14 cellular contexts compared by ENCODE assay signal in genomic region chr17:1241904-1242303, GRCh38. TPM values are rescaled to one million over a fixed set of nuclear protein-coding genes. Genes with fewer than 3 reads are reported as not detected.
DNase-seq lines count a peak whose midpoint lies in the region; ATAC-seq, FAIRE-seq and TF ChIP-seq lines count a peak whose summit lies in the region.
"Had no signal": no experiment of that assay in that cellular context is flagged by ENCODE, and none has a peak within 500 bp of the region (broad histone marks: within the 10 kb centered on the region; RNA-seq: fewer than 3 reads in every experiment).

No MANE protein-coding gene starts in this region.

- H3K4me3 ChIP-seq in HEK293 (ENCODE audit: low read depth, low read length) (no peak overlapping the region), astrocyte of the cerebellum (ENCODE audit: low read depth, low read length) (no peak overlapping the region), pancreas (no peak overlapping the region), stomach (no peak overlapping the region)
- H3K4me3 ChIP-seq: thyroid gland had no signal

- H3K4me1 ChIP-seq in HEK293 (ENCODE audit: control insufficient read depth, insufficient read depth, low read length) (no peaks in the 10 kb centered on the region), pancreas (no peaks in the 10 kb centered on the region), stomach (no peaks in the 10 kb centered on the region)
- H3K4me1 ChIP-seq: thyroid gland had no signal

- no peak for TF ChIP-seq CTCF in HEK293 (tag by site-specific recombination; IDR thresholded peaks at IDR 0.05)
- no peak for TF ChIP-seq CTCF in astrocyte of the cerebellum (IDR thresholded peaks at IDR 0.05; ENCODE audit: low read depth, low read length, missing control alignments)
- TF ChIP-seq CTCF in pancreas (IDR thresholded peaks at IDR 0.05), result no peak
- TF ChIP-seq CTCF in stomach (IDR thresholded peaks at IDR 0.05), result no peak

- TF ChIP-seq EP300 in stomach (IDR thresholded peaks at IDR 0.05), result no peak

- in situ Hi-C loops in astrocyte of the cerebellum (cut with HindIII; ENCODE audit: low sequenced_read_pairs), result no loop called here

- no peak for TF ChIP-seq POLR2A in stomach (IDR thresholded peaks at IDR 0.05)

- peak; percentile 77 to 84 (median 80) for ATAC-seq in pancreas
- ATAC-seq in GM19467 (IDR thresholded peaks at IDR 0.05; ENCODE audit: unreplicated experiment), result no peak

- intact Hi-C loops in pancreas (cut with DNase I), result no loop called here
- intact Hi-C loops in stomach (cut with DNase I; ENCODE audit: low total_unique reads), result no loop called here

- no peak overlapping the region for H3K27ac ChIP-seq in HEK293 (ENCODE audit: extremely low read depth, low read depth, low read length)
- peak overlapping the region in 1 of 4 donors; percentile 8 for H3K27ac ChIP-seq in pancreas
- no peak overlapping the region for H3K27ac ChIP-seq in stomach
- H3K27ac ChIP-seq: thyroid gland had no signal

- no peak for FAIRE-seq in pancreas (lab: Jason Lieb, UNC)
- FAIRE-seq: islet of Langerhans had no signal

- DNase-seq in NCI-H2081 (lab: John Stamatoyannopoulos, UW), result peak; percentile 33 to 76
- DNase-seq in astrocyte of the cerebellum (ENCODE audit: low read depth), result peak; percentile 42
- peak in 1 of 6 donors; percentile 47 for DNase-seq in pancreas
- DNase-seq in stomach, result no peak
- DNase-seq in GM19238 (ENCODE audit: insufficient read length, low spot score), result no peak
- DNase-seq in stimulated activated CD4-positive, alpha-beta T cell treated with anti-CD3 and anti-CD28 coated beads, Interleukin-15, amount 100 ng/mL, for 24 hours, result no peak
- DNase-seq: DMS79, Karpas-422, thyroid gland had no signal

- POLR2A ChIA-PET in HEK293 (lab: Yijun Ruan, JAX), result no interaction called here

- CTCF ChIA-PET in HEK293 (lab: Yijun Ruan, JAX), result no interaction called here

- H3K27me3 ChIP-seq in pancreas (no peaks in the 10 kb centered on the region), stomach (peaks cover 0 to 31% (median 0%) of the 10 kb centered on the region in 3 donors)
- H3K27me3 ChIP-seq: thyroid gland had no signal

- WGBS in pancreas, 2 donors, result 22 to 30% methylated on average over 10 of the region's 10 CpGs
- WGBS in stomach, 5 donors, result 36 to 48% (median 44%) methylated on average over 10 of the region's 10 CpGs

- H3K36me3 ChIP-seq in HEK293 (ENCODE audit: control insufficient read depth in 2 of 2, insufficient read depth in 1 of 2, low read length in 2 of 2) (no peaks in the 10 kb centered on the region), pancreas (no peaks in the 10 kb centered on the region), stomach (no peaks in the 10 kb centered on the region)
- H3K36me3 ChIP-seq: thyroid gland had no signal

- H3K9me3 ChIP-seq in HEK293 (ENCODE audit: control insufficient read depth, insufficient read depth, low read depth, low read length), result no peaks in the 10 kb centered on the region; the same call in 1 of the 2 replicates
- no peaks in the 10 kb centered on the region for H3K9me3 ChIP-seq in pancreas
- H3K9me3 ChIP-seq in stomach, result no peaks in the 10 kb centered on the region
- H3K9me3 ChIP-seq: thyroid gland had no signal

TF ChIP-seq in HEK293, 187 proteins besides CTCF, POLR2A, EP300 and RAD21 (continues in another document):
- TF ChIP-seq ZNF239 (tag by site-specific recombination; IDR thresholded peaks at IDR 0.05) (no peak), OVOL3 (tag by site-specific recombination; IDR thresholded peaks at IDR 0.05) (no peak), ZNF600 (tag by site-specific recombination; IDR thresholded peaks at IDR 0.05) (peak; percentile 65), KLF10 (tag by site-specific recombination; IDR thresholded peaks at IDR 0.05) (no peak), ZBTB6 (tag by site-specific recombination; IDR thresholded peaks at IDR 0.05) (no peak), ZNF223 (tag by site-specific recombination; IDR thresholded peaks at IDR 0.05) (no peak), ZNF558 (tag by site-specific recombination; IDR thresholded peaks at IDR 0.05) (no peak), ZNF626 (tag by site-specific recombination; IDR thresholded peaks at IDR 0.05) (no peak), ZNF629 (tag by site-specific recombination; IDR thresholded peaks at IDR 0.05) (peak; percentile 85), ZNF138 (tag by site-specific recombination; IDR thresholded peaks at IDR 0.05; ENCODE audit: borderline replicate concordance) (no peak), ZSCAN30 (tag by site-specific recombination; IDR thresholded peaks at IDR 0.05) (no peak), MYNN (tag by site-specific recombination; IDR thresholded peaks at IDR 0.05; ENCODE audit: borderline replicate concordance) (no peak), ZNF155 (tag by site-specific recombination; IDR thresholded peaks at IDR 0.05) (no peak)
- TF ChIP-seq, protein P1, sequence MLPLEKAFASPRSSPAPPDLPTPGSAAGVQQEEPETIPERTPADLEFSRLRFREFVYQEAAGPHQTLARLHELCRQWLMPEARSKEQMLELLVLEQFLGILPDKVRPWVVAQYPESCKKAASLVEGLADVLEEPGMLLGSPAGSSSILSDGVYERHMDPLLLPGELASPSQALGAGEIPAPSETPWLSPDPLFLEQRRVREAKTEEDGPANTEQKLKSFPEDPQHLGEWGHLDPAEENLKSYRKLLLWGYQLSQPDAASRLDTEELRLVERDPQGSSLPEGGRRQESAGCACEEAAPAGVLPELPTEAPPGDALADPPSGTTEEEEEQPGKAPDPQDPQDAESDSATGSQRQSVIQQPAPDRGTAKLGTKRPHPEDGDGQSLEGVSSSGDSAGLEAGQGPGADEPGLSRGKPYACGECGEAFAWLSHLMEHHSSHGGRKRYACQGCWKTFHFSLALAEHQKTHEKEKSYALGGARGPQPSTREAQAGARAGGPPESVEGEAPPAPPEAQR (tag by site-specific recombination; IDR thresholded peaks at IDR 0.05), result no peak
- TF ChIP-seq, protein P2, sequence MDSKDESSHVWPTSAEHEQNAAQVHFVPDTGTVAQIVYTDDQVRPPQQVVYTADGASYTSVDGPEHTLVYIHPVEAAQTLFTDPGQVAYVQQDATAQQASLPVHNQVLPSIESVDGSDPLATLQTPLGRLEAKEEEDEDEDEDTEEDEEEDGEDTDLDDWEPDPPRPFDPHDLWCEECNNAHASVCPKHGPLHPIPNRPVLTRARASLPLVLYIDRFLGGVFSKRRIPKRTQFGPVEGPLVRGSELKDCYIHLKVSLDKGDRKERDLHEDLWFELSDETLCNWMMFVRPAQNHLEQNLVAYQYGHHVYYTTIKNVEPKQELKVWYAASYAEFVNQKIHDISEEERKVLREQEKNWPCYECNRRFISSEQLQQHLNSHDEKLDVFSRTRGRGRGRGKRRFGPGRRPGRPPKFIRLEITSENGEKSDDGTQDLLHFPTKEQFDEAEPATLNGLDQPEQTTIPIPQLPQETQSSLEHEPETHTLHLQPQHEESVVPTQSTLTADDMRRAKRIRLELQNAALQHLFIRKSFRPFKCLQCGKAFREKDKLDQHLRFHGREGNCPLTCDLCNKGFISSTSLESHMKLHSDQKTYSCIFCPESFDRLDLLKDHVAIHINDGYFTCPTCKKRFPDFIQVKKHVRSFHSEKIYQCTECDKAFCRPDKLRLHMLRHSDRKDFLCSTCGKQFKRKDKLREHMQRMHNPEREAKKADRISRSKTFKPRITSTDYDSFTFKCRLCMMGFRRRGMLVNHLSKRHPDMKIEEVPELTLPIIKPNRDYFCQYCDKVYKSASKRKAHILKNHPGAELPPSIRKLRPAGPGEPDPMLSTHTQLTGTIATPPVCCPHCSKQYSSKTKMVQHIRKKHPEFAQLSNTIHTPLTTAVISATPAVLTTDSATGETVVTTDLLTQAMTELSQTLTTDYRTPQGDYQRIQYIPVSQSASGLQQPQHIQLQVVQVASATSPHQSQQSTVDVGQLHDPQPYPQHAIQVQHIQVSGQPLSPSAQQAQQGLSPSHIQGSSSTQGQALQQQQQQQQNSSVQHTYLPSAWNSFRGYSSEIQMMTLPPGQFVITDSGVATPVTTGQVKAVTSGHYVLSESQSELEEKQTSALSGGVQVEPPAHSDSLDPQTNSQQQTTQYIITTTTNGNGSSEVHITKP (tag by site-specific recombination; IDR thresholded peaks at IDR 0.05), result no peak

RNA-seq across cellular contexts. Expression of gene BHLHA9, which starts 28.3 kb away (rescaled TPM):
- total RNA-seq in pancreas (not detected), stomach (not detected)
- polyA plus RNA-seq in pancreas (not detected), stomach (not detected)
- total RNA-seq: epithelial cell of proximal tubule, RPMI7951, thyroid gland had no signal

RNA-seq across cellular contexts. Expression of gene TRARG1, which starts 37.6 kb away (rescaled TPM):
- total RNA-seq in pancreas (1 to 10 TPM in 1 of 6 donors, under 1 TPM in 3, not detected in 2; 0.09 to 2.9 (median 0.35) TPM), stomach (under 1 TPM in 1 of 5 donors, not detected in 4; 0.18 TPM)
- polyA plus RNA-seq in pancreas (1 to 10 TPM in 1 of 2 donors, under 1 TPM in 1; 0.31 to 4.1 TPM), stomach (under 1 TPM; 0.03 to 0.76 (median 0.25) TPM)
- total RNA-seq: epithelial cell of proximal tubule, RPMI7951 had no signal

Comparison
In these comparisons a context has a peak if more than half of its experiments do, and no peak if none do; other contexts are left out.
1. DNase-seq: peak in NCI-H2081 (2 of 2) and astrocyte of the cerebellum (single experiment); none in stomach (single experiment), GM19238 (single experiment) and stimulated activated CD4-positive, alpha-beta T cell treated with anti-CD3 and anti-CD28 coated beads, Interleukin-15, amount 100 ng/mL, for 24 hours (single experiment).